Comparison of ENCODE assay signal across 13 cellular contexts in the genomic region with DNA sequence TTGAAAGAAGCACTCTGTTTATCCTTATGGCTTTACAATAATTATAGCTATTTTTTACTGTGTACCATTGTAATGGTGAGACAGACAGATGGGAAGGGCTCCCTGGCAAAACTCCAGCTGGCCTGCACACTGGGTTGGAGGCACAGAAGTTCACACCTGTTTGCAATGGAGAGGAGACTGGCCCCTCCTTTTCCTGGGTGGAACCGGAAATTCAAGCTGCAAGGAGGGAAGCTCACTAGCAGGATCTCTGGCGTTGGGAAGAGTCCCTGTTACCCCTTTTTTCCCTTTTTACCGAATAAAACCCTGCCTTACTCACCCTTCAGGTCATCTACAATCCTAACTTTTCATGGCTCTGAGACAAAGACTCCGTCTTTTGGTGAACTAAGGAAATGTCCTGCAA.
A peak's percentile ranks its signal among the peaks of the same experiment; 100 is the strongest.
DNase-seq lines count a peak whose midpoint lies in the region; ATAC-seq, FAIRE-seq and TF ChIP-seq lines count a peak whose summit lies in the region.
"Had no signal": no experiment of that assay in that cellular context is flagged by ENCODE, and none has a peak within 500 bp of the region (broad histone marks: within the 10 kb centered on the region; RNA-seq: fewer than 3 reads in every experiment).

No MANE protein-coding gene starts in this region.

- no peaks in the 10 kb centered on the region for H3K27me3 ChIP-seq in bronchial epithelial cell (ENCODE audit: control insufficient read depth, insufficient read depth, low read length)
- H3K27me3 ChIP-seq: left lung had no signal

- DNase-seq in DMS153 (lab: John Stamatoyannopoulos, UW) (peak; percentile 40), LHCN-M2 (ENCODE audit: low read depth) (peak; percentile 26), NCI-H345 treated with DMSO at 0.1 percent for 48 hours (lab: John Stamatoyannopoulos, UW; ENCODE audit: unreplicated experiment) (peak; percentile 53), bronchial epithelial cell (ENCODE audit: low read depth) (no peak), GM10248 (ENCODE audit: extremely low spot score) (no peak)
- DNase-seq: activated CD4-positive, alpha-beta T cell treated with anti-CD3 and anti-CD28 coated beads for 4 hours; left lung; stimulated activated CD4-positive, alpha-beta T cell treated with anti-CD3 and anti-CD28 coated beads, Interleukin-4, amount 100 ng/mL, for 1 hour had no signal

- no peak overlapping the region for H3K4me3 ChIP-seq in bronchial epithelial cell (ENCODE audit: low read depth, low read length)
- H3K4me3 ChIP-seq: left lung had no signal

- FAIRE-seq in bronchial epithelial cell (lab: Jason Lieb, UNC), result peak; percentile 43
- FAIRE-seq: GM12891 had no signal

- TF ChIP-seq CTCF in bronchial epithelial cell (IDR thresholded peaks at IDR 0.05; ENCODE audit: insufficient read depth, low read length, severe bottlenecking) (no peak), GM10248 (IDR thresholded peaks at IDR 0.05; ENCODE audit: control extremely low read depth, extremely low read depth, low read depth, missing control alignments) (no peak)

- ATAC-seq in GM19035 (IDR thresholded peaks at IDR 0.05; ENCODE audit: unreplicated experiment) (no peak), HG03520 (IDR thresholded peaks at IDR 0.05; ENCODE audit: unreplicated experiment) (no peak), SK-N-SH treated with all-trans-retinoic acid at 6 μM for 48 hours (no peak)
- ATAC-seq: left lung; stimulated activated effector memory CD8-positive, alpha-beta T cell treated with anti-CD3 and anti-CD28 coated beads, Interleukin-12 subunit alpha, Interleukin-12 subunit beta, amount 100 ng/mL, for 72 hours had no signal

- no peaks in the 10 kb centered on the region for H3K36me3 ChIP-seq in bronchial epithelial cell (ENCODE audit: control insufficient read depth, insufficient read depth, low read length)
- H3K36me3 ChIP-seq: left lung had no signal

- CTCF ChIA-PET in GM10248 (lab: Yijun Ruan, JAX), result interaction anchor here (0.8 to 1.7 kb wide), 4 partner anchors 10 to 62 kb away, joined by 3 to 4 read pairs (median 3); no protein-coding TSS in a partner anchor

- POLR2A ChIA-PET in GM10248 (lab: Yijun Ruan, JAX), result no interaction called here

TF ChIP-seq in SK-N-SH treated with all-trans-retinoic acid at 6 μM for 48 hours, 23 proteins besides CTCF, POLR2A, EP300 and RAD21:
- TF ChIP-seq ESRRG (CRISPR knock-in tag; IDR thresholded peaks at IDR 0.05) (no peak), RARB (CRISPR knock-in tag; IDR thresholded peaks at IDR 0.05) (no peak), GLIS3 (CRISPR knock-in tag; IDR thresholded peaks at IDR 0.05) (no peak), OSR1 (CRISPR knock-in tag; IDR thresholded peaks at IDR 0.05) (no peak), ZFP3 (CRISPR knock-in tag; IDR thresholded peaks at IDR 0.05) (no peak), BACH2 (CRISPR knock-in tag; IDR thresholded peaks at IDR 0.05; ENCODE audit: borderline replicate concordance) (no peak), TOX (CRISPR knock-in tag; IDR thresholded peaks at IDR 0.05; ENCODE audit: borderline replicate concordance) (no peak), SNAI2 (CRISPR knock-in tag; IDR thresholded peaks at IDR 0.05) (no peak), ZC3H10 (CRISPR knock-in tag; IDR thresholded peaks at IDR 0.05) (no peak), ZNF565 (CRISPR knock-in tag; conservative IDR thresholded peaks at IDR 0.05; ENCODE audit: low read depth) (no peak), ISL1 (CRISPR knock-in tag; IDR thresholded peaks at IDR 0.05) (no peak), ARNTL (CRISPR knock-in tag; IDR thresholded peaks at IDR 0.05; ENCODE audit: borderline replicate concordance, low read depth) (no peak), CSDC2 (CRISPR knock-in tag; IDR thresholded peaks at IDR 0.05) (no peak), PPARA (CRISPR knock-in tag; IDR thresholded peaks at IDR 0.05; ENCODE audit: borderline replicate concordance) (no peak)
- TF ChIP-seq, protein P1, sequence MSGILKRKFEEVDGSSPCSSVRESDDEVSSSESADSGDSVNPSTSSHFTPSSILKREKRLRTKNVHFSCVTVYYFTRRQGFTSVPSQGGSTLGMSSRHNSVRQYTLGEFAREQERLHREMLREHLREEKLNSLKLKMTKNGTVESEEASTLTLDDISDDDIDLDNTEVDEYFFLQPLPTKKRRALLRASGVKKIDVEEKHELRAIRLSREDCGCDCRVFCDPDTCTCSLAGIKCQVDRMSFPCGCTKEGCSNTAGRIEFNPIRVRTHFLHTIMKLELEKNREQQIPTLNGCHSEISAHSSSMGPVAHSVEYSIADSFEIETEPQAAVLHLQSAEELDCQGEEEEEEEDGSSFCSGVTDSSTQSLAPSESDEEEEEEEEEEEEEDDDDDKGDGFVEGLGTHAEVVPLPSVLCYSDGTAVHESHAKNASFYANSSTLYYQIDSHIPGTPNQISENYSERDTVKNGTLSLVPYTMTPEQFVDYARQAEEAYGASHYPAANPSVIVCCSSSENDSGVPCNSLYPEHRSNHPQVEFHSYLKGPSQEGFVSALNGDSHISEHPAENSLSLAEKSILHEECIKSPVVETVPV (CRISPR knock-in tag; IDR thresholded peaks at IDR 0.05), result no peak
- TF ChIP-seq, protein P2, sequence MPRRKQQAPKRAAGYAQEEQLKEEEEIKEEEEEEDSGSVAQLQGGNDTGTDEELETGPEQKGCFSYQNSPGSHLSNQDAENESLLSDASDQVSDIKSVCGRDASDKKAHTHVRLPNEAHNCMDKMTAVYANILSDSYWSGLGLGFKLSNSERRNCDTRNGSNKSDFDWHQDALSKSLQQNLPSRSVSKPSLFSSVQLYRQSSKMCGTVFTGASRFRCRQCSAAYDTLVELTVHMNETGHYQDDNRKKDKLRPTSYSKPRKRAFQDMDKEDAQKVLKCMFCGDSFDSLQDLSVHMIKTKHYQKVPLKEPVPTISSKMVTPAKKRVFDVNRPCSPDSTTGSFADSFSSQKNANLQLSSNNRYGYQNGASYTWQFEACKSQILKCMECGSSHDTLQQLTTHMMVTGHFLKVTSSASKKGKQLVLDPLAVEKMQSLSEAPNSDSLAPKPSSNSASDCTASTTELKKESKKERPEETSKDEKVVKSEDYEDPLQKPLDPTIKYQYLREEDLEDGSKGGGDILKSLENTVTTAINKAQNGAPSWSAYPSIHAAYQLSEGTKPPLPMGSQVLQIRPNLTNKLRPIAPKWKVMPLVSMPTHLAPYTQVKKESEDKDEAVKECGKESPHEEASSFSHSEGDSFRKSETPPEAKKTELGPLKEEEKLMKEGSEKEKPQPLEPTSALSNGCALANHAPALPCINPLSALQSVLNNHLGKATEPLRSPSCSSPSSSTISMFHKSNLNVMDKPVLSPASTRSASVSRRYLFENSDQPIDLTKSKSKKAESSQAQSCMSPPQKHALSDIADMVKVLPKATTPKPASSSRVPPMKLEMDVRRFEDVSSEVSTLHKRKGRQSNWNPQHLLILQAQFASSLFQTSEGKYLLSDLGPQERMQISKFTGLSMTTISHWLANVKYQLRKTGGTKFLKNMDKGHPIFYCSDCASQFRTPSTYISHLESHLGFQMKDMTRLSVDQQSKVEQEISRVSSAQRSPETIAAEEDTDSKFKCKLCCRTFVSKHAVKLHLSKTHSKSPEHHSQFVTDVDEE (CRISPR knock-in tag; IDR thresholded peaks at IDR 0.05), result no peak
- TF ChIP-seq, protein P3, sequence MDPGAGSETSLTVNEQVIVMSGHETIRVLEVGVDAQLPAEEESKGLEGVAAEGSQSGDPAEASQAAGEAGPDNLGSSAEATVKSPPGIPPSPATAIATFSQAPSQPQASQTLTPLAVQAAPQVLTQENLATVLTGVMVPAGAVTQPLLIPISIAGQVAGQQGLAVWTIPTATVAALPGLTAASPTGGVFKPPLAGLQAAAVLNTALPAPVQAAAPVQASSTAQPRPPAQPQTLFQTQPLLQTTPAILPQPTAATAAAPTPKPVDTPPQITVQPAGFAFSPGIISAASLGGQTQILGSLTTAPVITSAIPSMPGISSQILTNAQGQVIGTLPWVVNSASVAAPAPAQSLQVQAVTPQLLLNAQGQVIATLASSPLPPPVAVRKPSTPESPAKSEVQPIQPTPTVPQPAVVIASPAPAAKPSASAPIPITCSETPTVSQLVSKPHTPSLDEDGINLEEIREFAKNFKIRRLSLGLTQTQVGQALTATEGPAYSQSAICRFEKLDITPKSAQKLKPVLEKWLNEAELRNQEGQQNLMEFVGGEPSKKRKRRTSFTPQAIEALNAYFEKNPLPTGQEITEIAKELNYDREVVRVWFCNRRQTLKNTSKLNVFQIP (CRISPR knock-in tag; IDR thresholded peaks at IDR 0.05; ENCODE audit: borderline replicate concordance, low read depth), result no peak
- TF ChIP-seq, protein P4, sequence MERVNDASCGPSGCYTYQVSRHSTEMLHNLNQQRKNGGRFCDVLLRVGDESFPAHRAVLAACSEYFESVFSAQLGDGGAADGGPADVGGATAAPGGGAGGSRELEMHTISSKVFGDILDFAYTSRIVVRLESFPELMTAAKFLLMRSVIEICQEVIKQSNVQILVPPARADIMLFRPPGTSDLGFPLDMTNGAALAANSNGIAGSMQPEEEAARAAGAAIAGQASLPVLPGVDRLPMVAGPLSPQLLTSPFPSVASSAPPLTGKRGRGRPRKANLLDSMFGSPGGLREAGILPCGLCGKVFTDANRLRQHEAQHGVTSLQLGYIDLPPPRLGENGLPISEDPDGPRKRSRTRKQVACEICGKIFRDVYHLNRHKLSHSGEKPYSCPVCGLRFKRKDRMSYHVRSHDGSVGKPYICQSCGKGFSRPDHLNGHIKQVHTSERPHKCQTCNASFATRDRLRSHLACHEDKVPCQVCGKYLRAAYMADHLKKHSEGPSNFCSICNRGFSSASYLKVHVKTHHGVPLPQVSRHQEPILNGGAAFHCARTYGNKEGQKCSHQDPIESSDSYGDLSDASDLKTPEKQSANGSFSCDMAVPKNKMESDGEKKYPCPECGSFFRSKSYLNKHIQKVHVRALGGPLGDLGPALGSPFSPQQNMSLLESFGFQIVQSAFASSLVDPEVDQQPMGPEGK (CRISPR knock-in tag; IDR thresholded peaks at IDR 0.05; ENCODE audit: borderline replicate concordance), result no peak
- TF ChIP-seq, protein P5, sequence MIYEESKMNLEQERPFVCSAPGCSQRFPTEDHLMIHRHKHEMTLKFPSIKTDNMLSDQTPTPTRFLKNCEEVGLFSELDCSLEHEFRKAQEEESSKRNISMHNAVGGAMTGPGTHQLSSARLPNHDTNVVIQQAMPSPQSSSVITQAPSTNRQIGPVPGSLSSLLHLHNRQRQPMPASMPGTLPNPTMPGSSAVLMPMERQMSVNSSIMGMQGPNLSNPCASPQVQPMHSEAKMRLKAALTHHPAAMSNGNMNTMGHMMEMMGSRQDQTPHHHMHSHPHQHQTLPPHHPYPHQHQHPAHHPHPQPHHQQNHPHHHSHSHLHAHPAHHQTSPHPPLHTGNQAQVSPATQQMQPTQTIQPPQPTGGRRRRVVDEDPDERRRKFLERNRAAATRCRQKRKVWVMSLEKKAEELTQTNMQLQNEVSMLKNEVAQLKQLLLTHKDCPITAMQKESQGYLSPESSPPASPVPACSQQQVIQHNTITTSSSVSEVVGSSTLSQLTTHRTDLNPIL (CRISPR knock-in tag; IDR thresholded peaks at IDR 0.05; ENCODE audit: low read depth), result no peak

Comparison
In these comparisons a context has a peak if more than half of its experiments do, and no peak if none do; other contexts are left out.
1. DNase-seq: peak in DMS153 (single experiment), LHCN-M2 (single experiment) and NCI-H345 treated with DMSO at 0.1 percent for 48 hours (single experiment); none in bronchial epithelial cell (single experiment) and GM10248 (single experiment).